ENCODE assay signal across 1 cellular context in genomic region chr10:80436459-80437098, GRCh38.
TF ChIP-seq lines count a peak whose summit lies in the region.

No MANE protein-coding gene starts in this region.

TF ChIP-seq in GM23338, 12 proteins besides CTCF, POLR2A, EP300 and RAD21 (continued from another document):
- no peak for TF ChIP-seq ZNF462 (CRISPR knock-in tag; IDR thresholded peaks at IDR 0.05)
